ENCODE assay signal across 31 cellular contexts in genomic region chr4:156192033-156192432, GRCh38.
"Had no signal": no experiment of that assay in that cellular context is flagged by ENCODE, and none has a peak within 500 bp of the region (broad histone marks: within the 10 kb centered on the region; RNA-seq: fewer than 3 reads in every experiment).

No MANE protein-coding gene starts in this region.

- ATAC-seq: heart right ventricle; left colon; left lung; mucosa of descending colon; naive thymus-derived CD4-positive, alpha-beta T cell; stimulated activated memory B cell treated with anti-CD40 and anti-IgM and Interleukin-4, amounts not matched to agents 10 μg/mL and 1 μg/mL and 100 μg/mL, for 72 hours; stimulated activated naive CD8-positive, alpha-beta T cell treated with anti-CD3 and anti-CD28 coated beads, Interleukin-15, amount 100 ng/mL, for 72 hours had no signal

- H3K36me3 ChIP-seq: heart right ventricle, left lung, neural progenitor cell, neutrophil, right atrium auricular region, sigmoid colon, tibial nerve had no signal

- H3K27ac Mint-ChIP-seq: immature natural killer cell; naive thymus-derived CD4-positive, alpha-beta T cell; nephron progenitor cell; neural progenitor cell; progenitor cell of endocrine pancreas; stimulated activated memory B cell treated with anti-CD40 and anti-IgM and Interleukin-4, amounts not matched to agents 10 μg/mL and 1 μg/mL and 100 μg/mL, for 72 hours; type B pancreatic cell had no signal

- H3K4me1 ChIP-seq: heart right ventricle, left lung, neural progenitor cell, parathyroid adenoma, right atrium auricular region, tibial nerve had no signal

- H3K27me3 Mint-ChIP-seq: naive thymus-derived CD4-positive, alpha-beta T cell; progenitor cell of endocrine pancreas; stimulated activated memory B cell treated with anti-CD40 and anti-IgM and Interleukin-4, amounts not matched to agents 10 μg/mL and 1 μg/mL and 100 μg/mL, for 72 hours; stimulated activated naive CD8-positive, alpha-beta T cell treated with anti-CD3 and anti-CD28 coated beads, Interleukin-15, amount 100 ng/mL, for 72 hours; type B pancreatic cell had no signal

- H3K9me3 Mint-ChIP-seq: nephron progenitor cell; neural progenitor cell; stimulated activated naive CD8-positive, alpha-beta T cell treated with anti-CD3 and anti-CD28 coated beads, Interleukin-15, amount 100 ng/mL, for 72 hours had no signal

- H3K9me3 ChIP-seq: heart right ventricle, left lung, mucosa of descending colon, neutrophil, right atrium auricular region, sigmoid colon, tibial nerve had no signal

- H3K4me2 ChIP-seq: neural progenitor cell had no signal

- H3K4me3 Mint-ChIP-seq: immature natural killer cell; naive thymus-derived CD4-positive, alpha-beta T cell; nephron progenitor cell; neural progenitor cell; stimulated activated memory B cell treated with anti-CD40 and anti-IgM and Interleukin-4, amounts not matched to agents 10 μg/mL and 1 μg/mL and 100 μg/mL, for 72 hours; stimulated activated naive CD8-positive, alpha-beta T cell treated with anti-CD3 and anti-CD28 coated beads, Interleukin-15, amount 100 ng/mL, for 72 hours; type B pancreatic cell had no signal

- H2AFZ ChIP-seq: neural progenitor cell, parathyroid adenoma had no signal

- H3K27me3 ChIP-seq: heart right ventricle, left lung, neural progenitor cell, neutrophil, right atrium auricular region, sigmoid colon, tibial nerve had no signal

- FAIRE-seq: small intestine, urothelium cell line had no signal

- H3K4me3 ChIP-seq: heart right ventricle, left lung, lung, mucosa of descending colon, neural progenitor cell, right atrium auricular region, sigmoid colon, tibial nerve had no signal

- H3K4me1 Mint-ChIP-seq: immature natural killer cell; naive thymus-derived CD4-positive, alpha-beta T cell; stimulated activated memory B cell treated with anti-CD40 and anti-IgM and Interleukin-4, amounts not matched to agents 10 μg/mL and 1 μg/mL and 100 μg/mL, for 72 hours; stimulated activated naive CD8-positive, alpha-beta T cell treated with anti-CD3 and anti-CD28 coated beads, Interleukin-15, amount 100 ng/mL, for 72 hours had no signal

- DNase-seq: heart right ventricle; hippocampal formation; immature natural killer cell; kidney; left colon; left lung; mesendoderm; midbrain; mucosa of descending colon; naive thymus-derived CD4-positive, alpha-beta T cell; nephron progenitor cell; occipital lobe; sigmoid colon; small intestine; stimulated activated CD4-positive, alpha-beta T cell treated with anti-CD3 and anti-CD28 coated beads, Interleukin-1b, Interleukin-23, amount 100 ng/mL, for 48 hours; stimulated activated CD4-positive, alpha-beta T cell treated with anti-CD3 and anti-CD28 coated beads, Interleukin-2, amount 100 ng/mL, for 48 hours; stimulated activated CD4-positive, alpha-beta T cell treated with anti-CD3 and anti-CD28 coated beads, Interleukin-4, amount 100 ng/mL, for 4 hours; stimulated activated CD8-positive, alpha-beta memory T cell treated with anti-CD3 and anti-CD28 coated beads, Interleukin-4, amount 100 ng/mL, for 48 hours; stimulated activated naive CD4-positive, alpha-beta T cell treated with Interleukin-2 at 50 U/mL for 16 hours; stimulated activated naive CD8-positive, alpha-beta T cell treated with anti-CD3 and anti-CD28 coated beads, Interleukin-15, amount 100 ng/mL, for 72 hours; substantia nigra had no signal

- H3K36me3 Mint-ChIP-seq: immature natural killer cell; naive thymus-derived CD4-positive, alpha-beta T cell; neural progenitor cell; stimulated activated memory B cell treated with anti-CD40 and anti-IgM and Interleukin-4, amounts not matched to agents 10 μg/mL and 1 μg/mL and 100 μg/mL, for 72 hours; type B pancreatic cell had no signal

- H3K9ac ChIP-seq: neural progenitor cell, parathyroid adenoma had no signal

- H3K27ac ChIP-seq: heart right ventricle, left lung, neural progenitor cell, neutrophil, parathyroid adenoma, right atrium auricular region, sigmoid colon, tibial nerve had no signal

- H3K79me2 ChIP-seq: parathyroid adenoma had no signal
